In genomic region chr12:28216016-28216415, GRCh38 we compare ENCODE assay signal across 2 cellular contexts.
TF ChIP-seq lines count a peak whose summit lies in the region.

No MANE protein-coding gene starts in this region.

TF ChIP-seq in WTC11, 78 proteins besides CTCF, POLR2A, EP300 and RAD21:
- TF ChIP-seq ELF4 (CRISPR knock-in tag; IDR thresholded peaks at IDR 0.05; ENCODE audit: low read depth) = no peak

TF ChIP-seq in K562, 482 proteins besides CTCF, POLR2A, EP300 and RAD21:
- TF ChIP-seq ARID1B (IDR thresholded peaks at IDR 0.05) (no peak), ESRRA (IDR thresholded peaks at IDR 0.05; ENCODE audit: borderline replicate concordance, low read depth) (no peak), STAT5A (IDR thresholded peaks at IDR 0.05; ENCODE audit: borderline replicate concordance, low read length) (no peak), MXI1 (IDR thresholded peaks at IDR 0.05; ENCODE audit: low read depth, low read length) (no peak), MYNN (IDR thresholded peaks at IDR 0.05) (no peak), MYNN (CRISPR knock-in tag; IDR thresholded peaks at IDR 0.05) (no peak), ZC3H11A (IDR thresholded peaks at IDR 0.05; ENCODE audit: low read depth, low read length) (no peak), ZKSCAN8 (CRISPR knock-in tag; IDR thresholded peaks at IDR 0.05) (no peak), RFX7 (CRISPR knock-in tag; IDR thresholded peaks at IDR 0.05) (no peak), HNRNPLL (IDR thresholded peaks at IDR 0.05; ENCODE audit: low read depth, low read length, poor library complexity, severe bottlenecking) (no peak), FOXM1 (IDR thresholded peaks at IDR 0.05; ENCODE audit: low read depth) (no peak), FOXM1 (CRISPR knock-in tag; IDR thresholded peaks at IDR 0.05; ENCODE audit: low read depth) (no peak), BRD9 (IDR thresholded peaks at IDR 0.05; ENCODE audit: low read depth, partially characterized antibody) (no peak), ILK (tag; IDR thresholded peaks at IDR 0.05; ENCODE audit: borderline replicate concordance, low read depth) (no peak), ID3 (CRISPR knock-in tag; IDR thresholded peaks at IDR 0.05) (no peak), ID3 (tag; IDR thresholded peaks at IDR 0.05) (no peak)
